Comparison of ENCODE assay signal across 10 cellular contexts in the genomic region with DNA sequence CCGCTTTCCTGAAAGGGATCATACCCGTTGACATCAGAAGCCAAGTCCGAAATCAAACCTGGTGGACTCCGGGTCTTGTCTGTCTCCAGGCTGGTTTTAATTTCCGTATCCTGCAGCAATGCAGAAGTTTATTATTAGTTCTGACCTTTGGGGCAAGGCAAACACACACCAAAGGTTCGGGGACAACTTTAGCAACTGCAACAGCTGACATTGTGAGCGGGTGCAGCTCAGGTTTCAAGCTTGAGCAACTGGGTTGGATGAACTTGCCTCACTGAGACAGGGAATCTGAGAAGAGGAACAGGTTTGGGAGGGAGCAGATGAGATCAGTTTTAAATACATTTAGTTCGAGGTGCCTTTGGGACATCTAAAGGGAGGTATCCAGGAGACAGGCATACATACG.
DNase-seq lines count a peak whose midpoint lies in the region; ATAC-seq lines count a peak whose summit lies in the region.
"Had no signal": no experiment of that assay in that cellular context is flagged by ENCODE, and none has a peak within 500 bp of the region (broad histone marks: within the 10 kb centered on the region; RNA-seq: fewer than 3 reads in every experiment).

No MANE protein-coding gene starts in this region.

- H3K9me3 Mint-ChIP-seq in activated naive CD4-positive, alpha-beta T cell treated with anti-CD3 and anti-CD28 coated beads for 36 hours: no peaks in the 10 kb centered on the region
- no peaks in the 10 kb centered on the region for H3K9me3 Mint-ChIP-seq in activated CD4-positive, alpha-beta memory T cell treated with anti-CD3 and anti-CD28 coated beads, Interleukin-2, amount 10 ng/mL, durations not matched to agents 7 days and 5 days

- DNase-seq in activated naive CD4-positive, alpha-beta T cell treated with anti-CD3 and anti-CD28 coated beads for 36 hours: no peak
- no peak for DNase-seq in activated naive CD4-positive, alpha-beta T cell (lab: John Stamatoyannopoulos, UW)
- DNase-seq in activated CD4-positive, alpha-beta memory T cell treated with anti-CD3 and anti-CD28 coated beads, Interleukin-2, amount 10 ng/mL, durations not matched to agents 7 days and 5 days: no peak
- DNase-seq in inferior parietal cortex (ENCODE audit: extremely low spot score) (peak; percentile 1), left colon (no peak), kidney glomerular epithelial cell (lab: John Stamatoyannopoulos, UW) (no peak), H4 (ENCODE audit: low spot score) (no peak)
- DNase-seq: Caco-2, MG63 had no signal

- peaks cover 5% of the 10 kb centered on the region for H3K4me1 Mint-ChIP-seq in activated naive CD4-positive, alpha-beta T cell treated with anti-CD3 and anti-CD28 coated beads for 36 hours (ENCODE audit: low read depth)
- H3K4me1 Mint-ChIP-seq in activated CD4-positive, alpha-beta memory T cell treated with anti-CD3 and anti-CD28 coated beads, Interleukin-2, amount 10 ng/mL, durations not matched to agents 7 days and 5 days: peaks cover 9% of the 10 kb centered on the region

- no peak for ATAC-seq in left colon

- no peaks in the 10 kb centered on the region for H3K27me3 Mint-ChIP-seq in activated naive CD4-positive, alpha-beta T cell treated with anti-CD3 and anti-CD28 coated beads for 36 hours (ENCODE audit: low read depth)
- no peaks in the 10 kb centered on the region for H3K27me3 Mint-ChIP-seq in activated CD4-positive, alpha-beta memory T cell treated with anti-CD3 and anti-CD28 coated beads, Interleukin-2, amount 10 ng/mL, durations not matched to agents 7 days and 5 days

- peak overlapping the region; percentile 6 for H3K4me3 Mint-ChIP-seq in activated naive CD4-positive, alpha-beta T cell treated with anti-CD3 and anti-CD28 coated beads for 36 hours
- no peak overlapping the region for H3K4me3 Mint-ChIP-seq in activated CD4-positive, alpha-beta memory T cell treated with anti-CD3 and anti-CD28 coated beads, Interleukin-2, amount 10 ng/mL, durations not matched to agents 7 days and 5 days

- intact Hi-C loops in activated naive CD4-positive, alpha-beta T cell treated with anti-CD3 and anti-CD28 coated beads for 36 hours (cut with micrococcal nuclease): no loop called here
- intact Hi-C loops in left colon (cut with DNase I, micrococcal nuclease): loop anchor here in 1 of 2 donors (10.0 kb wide), 2 partner anchors 174 to 364 kb away; partner anchors contain the start of gene APEX2

- CTCF ChIA-PET in activated naive CD4-positive, alpha-beta T cell treated with anti-CD3 and anti-CD28 coated beads for 36 hours (lab: Charles Lee): no interaction called here
- CTCF ChIA-PET in activated CD4-positive, alpha-beta memory T cell treated with anti-CD3 and anti-CD28 coated beads, Interleukin-2, amount 10 ng/mL, durations not matched to agents 7 days and 5 days (lab: Charles Lee): interaction anchor here (1.2 to 1.8 kb wide), 2 partner anchors 146 to 165 kb away, joined by 3 to 5 read pairs; no protein-coding TSS in a partner anchor

- peak overlapping the region; percentile 69 for H3K27ac ChIP-seq in temporal lobe (ENCODE audit: low read depth, low read length)

- H3K36me3 Mint-ChIP-seq in activated naive CD4-positive, alpha-beta T cell treated with anti-CD3 and anti-CD28 coated beads for 36 hours (ENCODE audit: low read depth): no peaks in the 10 kb centered on the region
- H3K36me3 Mint-ChIP-seq in activated CD4-positive, alpha-beta memory T cell treated with anti-CD3 and anti-CD28 coated beads, Interleukin-2, amount 10 ng/mL, durations not matched to agents 7 days and 5 days (ENCODE audit: low read depth): no peaks in the 10 kb centered on the region

- POLR2A ChIA-PET in activated CD4-positive, alpha-beta memory T cell treated with anti-CD3 and anti-CD28 coated beads, Interleukin-2, amount 10 ng/mL, durations not matched to agents 7 days and 5 days (lab: Charles Lee): interaction anchor here (1.1 to 2.2 kb wide), 4 partner anchors 110 to 957 kb away, joined by 3 to 28 read pairs (median 12); partner anchors contain the start of genes GNL3L, HUWE1 and TSR2

- H3K27ac Mint-ChIP-seq in activated naive CD4-positive, alpha-beta T cell treated with anti-CD3 and anti-CD28 coated beads for 36 hours: peak overlapping the region; percentile 99
- peak overlapping the region; percentile 98 for H3K27ac Mint-ChIP-seq in activated CD4-positive, alpha-beta memory T cell treated with anti-CD3 and anti-CD28 coated beads, Interleukin-2, amount 10 ng/mL, durations not matched to agents 7 days and 5 days
